Comparison of ENCODE assay signal across 25 cellular contexts in genomic region chr13:38430761-38431160, GRCh38.
"Had no signal": no experiment of that assay in that cellular context is flagged by ENCODE, and none has a peak within 500 bp of the region (broad histone marks: within the 10 kb centered on the region; RNA-seq: fewer than 3 reads in every experiment).

No MANE protein-coding gene starts in this region.

- H3K36me3 Mint-ChIP-seq: memory B cell; naive B cell; natural killer cell treated with Interleukin-12 subunit alpha and Interleukin-12 subunit beta and Interleukin-15 and Interleukin-18, amount 100 ng/mL, for 72 hours; neural progenitor cell; stimulated activated naive B cell treated with anti-CD40 and anti-IgM and Interleukin-4, amounts not matched to agents 10 μg/mL and 1 μg/mL and 100 μg/mL, for 72 hours had no signal

- H3K27ac Mint-ChIP-seq: dendritic cell treated with granulocyte-macrophage colony-stimulating factor and Interleukin-4, amounts not matched to agents 40 ng/mL and 50 ng/mL, for 4 days; endodermal cell; memory B cell; naive B cell; natural killer cell treated with Interleukin-12 subunit alpha and Interleukin-12 subunit beta and Interleukin-15 and Interleukin-18, amount 100 ng/mL, for 72 hours; neural progenitor cell; progenitor cell of endocrine pancreas; stimulated activated naive B cell treated with anti-CD40 and anti-IgM and Interleukin-4, amounts not matched to agents 10 μg/mL and 1 μg/mL and 100 μg/mL, for 72 hours; stimulated activated naive CD8-positive, alpha-beta T cell treated with anti-CD3 and anti-CD28 coated beads, Interleukin-15, Interleukin-2, amounts not matched to agents 100 ng/mL and 50 ng/mL, for 24 hours had no signal

- H3K4me3 ChIP-seq: colonic mucosa, esophagus muscularis mucosa, lung, neural progenitor cell, right lobe of liver, suprapubic skin, transverse colon, upper lobe of right lung, uterus had no signal

- H3K36me3 ChIP-seq: colonic mucosa, esophagus muscularis mucosa, neural progenitor cell, right lobe of liver, suprapubic skin, transverse colon, upper lobe of right lung, uterus had no signal

- H3K4me3 Mint-ChIP-seq: dendritic cell treated with granulocyte-macrophage colony-stimulating factor and Interleukin-4, amounts not matched to agents 40 ng/mL and 50 ng/mL, for 4 days; endodermal cell; memory B cell; naive B cell; natural killer cell treated with Interleukin-12 subunit alpha and Interleukin-12 subunit beta and Interleukin-15 and Interleukin-18, amount 100 ng/mL, for 72 hours; neural progenitor cell; stimulated activated naive B cell treated with anti-CD40 and anti-IgM and Interleukin-4, amounts not matched to agents 10 μg/mL and 1 μg/mL and 100 μg/mL, for 72 hours; stimulated activated naive CD8-positive, alpha-beta T cell treated with anti-CD3 and anti-CD28 coated beads, Interleukin-15, Interleukin-2, amounts not matched to agents 100 ng/mL and 50 ng/mL, for 24 hours had no signal

- H3K27me3 Mint-ChIP-seq: dendritic cell treated with granulocyte-macrophage colony-stimulating factor and Interleukin-4, amounts not matched to agents 40 ng/mL and 50 ng/mL, for 4 days; natural killer cell treated with Interleukin-12 subunit alpha and Interleukin-12 subunit beta and Interleukin-15 and Interleukin-18, amount 100 ng/mL, for 72 hours; progenitor cell of endocrine pancreas had no signal

- H3K9me3 Mint-ChIP-seq: dendritic cell treated with granulocyte-macrophage colony-stimulating factor and Interleukin-4, amounts not matched to agents 40 ng/mL and 50 ng/mL, for 4 days; memory B cell; neural progenitor cell; stimulated activated naive B cell treated with anti-CD40 and anti-IgM and Interleukin-4, amounts not matched to agents 10 μg/mL and 1 μg/mL and 100 μg/mL, for 72 hours; stimulated activated naive CD8-positive, alpha-beta T cell treated with anti-CD3 and anti-CD28 coated beads, Interleukin-15, Interleukin-2, amounts not matched to agents 100 ng/mL and 50 ng/mL, for 24 hours had no signal

- H3K27me3 ChIP-seq: colonic mucosa, esophagus muscularis mucosa, neural progenitor cell, right lobe of liver, suprapubic skin, transverse colon, upper lobe of right lung, uterus had no signal

- ATAC-seq: left lobe of liver; natural killer cell treated with Interleukin-12 subunit alpha and Interleukin-12 subunit beta and Interleukin-15 and Interleukin-18, amount 100 ng/mL, for 72 hours; right lobe of liver; stimulated activated naive B cell treated with anti-CD40 and anti-IgM and Interleukin-4, amounts not matched to agents 10 μg/mL and 1 μg/mL and 100 μg/mL, for 72 hours; upper lobe of right lung had no signal

- H3K4me1 Mint-ChIP-seq: endodermal cell; naive B cell; neural progenitor cell; stimulated activated naive B cell treated with anti-CD40 and anti-IgM and Interleukin-4, amounts not matched to agents 10 μg/mL and 1 μg/mL and 100 μg/mL, for 72 hours had no signal

- FAIRE-seq: frontal cortex, kidney, small intestine had no signal

- DNase-seq: colonic mucosa; effector CD8-positive, alpha-beta T cell; endodermal cell; hypothalamus; kidney; naive B cell; right lobe of liver; small intestine; stimulated activated CD4-positive, alpha-beta T cell treated with anti-CD3 and anti-CD28 coated beads, Interleukin-15, amount 100 ng/mL, for 24 hours; stimulated activated CD4-positive, alpha-beta T cell treated with anti-CD3 and anti-CD28 coated beads, Interleukin-2, amount 100 ng/mL, for 48 hours; stimulated activated naive B cell treated with anti-CD40 and anti-IgM and Interleukin-4, amounts not matched to agents 10 μg/mL and 1 μg/mL and 100 μg/mL, for 72 hours; transverse colon; upper lobe of right lung; uterus had no signal
